26 cellular contexts compared by ENCODE assay signal in genomic region chr11:25587496-25587895, GRCh38.
"Had no signal": no experiment of that assay in that cellular context is flagged by ENCODE, and none has a peak within 500 bp of the region (broad histone marks: within the 10 kb centered on the region; RNA-seq: fewer than 3 reads in every experiment).

No MANE protein-coding gene starts in this region.

- H3K36me3 ChIP-seq: esophagus squamous epithelium, gastroesophageal sphincter, heart left ventricle, neutrophil, pancreas, right lobe of liver, stomach, thyroid gland had no signal

- H3K27ac ChIP-seq: esophagus squamous epithelium, gastroesophageal sphincter, heart left ventricle, hepatocyte, neutrophil, pancreas, right lobe of liver, stomach, thyroid gland had no signal

- H3K4me3 ChIP-seq: esophagus squamous epithelium, gastroesophageal sphincter, heart left ventricle, hepatocyte, lung, mucosa of descending colon, pancreas, right lobe of liver, stomach, thyroid gland had no signal

- DNase-seq: cortex of kidney; effector memory CD8-positive, alpha-beta T cell; erythroblast; esophagus squamous epithelium; foreskin fibroblast; heart left ventricle; kidney; mesenchymal stem cell; mucosa of descending colon; naive B cell; pancreas; right lobe of liver; small intestine; stimulated activated CD4-positive, alpha-beta T cell treated with anti-CD3 and anti-CD28 coated beads, Interleukin-15, amount 100 ng/mL, for 24 hours; stimulated activated CD4-positive, alpha-beta T cell treated with anti-CD3 and anti-CD28 coated beads, Interleukin-4, amount 100 ng/mL, for 24 hours; stimulated activated naive CD4-positive, alpha-beta T cell treated with Interleukin-2 at 50 U/mL for 16 hours; stomach; thyroid gland; trophoblast cell had no signal

- H3K9me3 ChIP-seq: esophagus squamous epithelium, gastroesophageal sphincter, neutrophil, pancreas, stomach, thyroid gland had no signal

- H3K27me3 ChIP-seq: esophagus squamous epithelium, gastroesophageal sphincter, heart left ventricle, hepatocyte, neutrophil, pancreas, right lobe of liver, stomach, thyroid gland had no signal

- ATAC-seq: effector memory CD8-positive, alpha-beta T cell; gastroesophageal sphincter; heart left ventricle; left lobe of liver; mucosa of descending colon; natural killer cell treated with Interleukin-12 subunit alpha and Interleukin-12 subunit beta and Interleukin-15 and Interleukin-18, amount 100 ng/mL, for 72 hours; pancreas; right lobe of liver; stimulated activated effector memory CD8-positive, alpha-beta T cell treated with anti-CD3 and anti-CD28 coated beads, Interleukin-12 subunit alpha, Interleukin-12 subunit beta, amount 100 ng/mL, for 72 hours had no signal

- H2AFZ ChIP-seq: hepatocyte had no signal

- H3K4me2 ChIP-seq: hepatocyte had no signal

- H3K79me2 ChIP-seq: hepatocyte had no signal

- H3K4me1 ChIP-seq: esophagus squamous epithelium, gastroesophageal sphincter, heart left ventricle, pancreas, right lobe of liver, stomach, thyroid gland had no signal
